1 cellular context compared by ENCODE assay signal in the genomic region with DNA sequence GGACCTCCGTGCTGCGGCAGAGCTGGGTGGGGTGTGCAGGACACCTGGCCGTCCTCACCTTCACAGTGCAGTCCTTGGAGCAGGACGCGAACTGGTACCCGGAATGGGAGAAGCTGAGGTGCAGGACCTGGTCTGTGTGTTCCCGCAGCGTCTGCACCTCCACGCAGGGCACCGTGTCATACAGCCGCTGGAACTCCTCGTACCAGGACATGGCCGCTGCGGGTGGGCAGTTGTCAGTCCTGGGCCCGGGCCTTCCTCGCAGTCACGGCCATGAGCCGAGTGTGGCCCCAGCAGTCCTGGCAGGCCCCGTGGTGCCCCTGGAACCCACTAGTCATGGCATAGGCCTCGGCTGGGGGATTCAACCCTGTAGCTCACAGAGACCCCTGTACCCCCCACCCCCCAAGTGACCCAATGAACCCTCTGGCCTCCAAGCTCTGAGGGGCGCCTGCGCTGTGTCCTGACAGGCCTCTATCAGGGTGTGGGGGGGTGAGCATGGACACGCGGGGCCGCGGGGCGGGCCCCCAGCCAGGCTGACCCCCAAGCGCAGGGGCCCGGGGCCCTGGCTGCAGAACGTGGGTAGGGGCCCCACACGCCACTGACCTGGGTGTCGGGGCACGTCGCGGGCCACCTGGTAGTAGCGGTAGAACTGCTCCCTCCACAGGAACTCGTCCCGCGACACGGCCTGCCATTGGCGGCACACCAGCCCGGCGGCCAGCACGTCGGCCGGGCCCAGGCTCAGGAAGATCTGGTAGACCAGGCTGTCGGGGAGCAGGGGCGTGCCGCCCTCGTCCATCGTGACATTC.
TF ChIP-seq lines count a peak whose summit lies in the region.

No MANE protein-coding gene starts in this region.

TF ChIP-seq in A549, 52 proteins besides CTCF, POLR2A, EP300 and RAD21:
- 0 out of 2 replicates have a peak, but pooled peaks have one; percentile 49 for TF ChIP-seq POLR2AphosphoS2 (conservative IDR thresholded peaks at IDR 0.05; ENCODE audit: low read length)
- TF ChIP-seq CEBPB (IDR thresholded peaks at IDR 0.05): no peak
- no peak for TF ChIP-seq RFX5 (IDR thresholded peaks at IDR 0.05)
- TF ChIP-seq JUNB (IDR thresholded peaks at IDR 0.05): no peak
- no peak for TF ChIP-seq TFCP2L1 (CRISPR knock-in tag; IDR thresholded peaks at IDR 0.05)
- TF ChIP-seq GATA3 (IDR thresholded peaks at IDR 0.05; ENCODE audit: borderline replicate concordance): peak; percentile 9; the same call in 1 of the 2 replicates
- TF ChIP-seq HOXB5 (CRISPR knock-in tag; IDR thresholded peaks at IDR 0.05): no peak
- no peak for TF ChIP-seq FOSB (CRISPR knock-in tag; IDR thresholded peaks at IDR 0.05)
- no peak for TF ChIP-seq HOXA7 (CRISPR knock-in tag; IDR thresholded peaks at IDR 0.05)
- no peak for TF ChIP-seq ZNF302 (CRISPR knock-in tag; IDR thresholded peaks at IDR 0.05)
- TF ChIP-seq, protein P1, sequence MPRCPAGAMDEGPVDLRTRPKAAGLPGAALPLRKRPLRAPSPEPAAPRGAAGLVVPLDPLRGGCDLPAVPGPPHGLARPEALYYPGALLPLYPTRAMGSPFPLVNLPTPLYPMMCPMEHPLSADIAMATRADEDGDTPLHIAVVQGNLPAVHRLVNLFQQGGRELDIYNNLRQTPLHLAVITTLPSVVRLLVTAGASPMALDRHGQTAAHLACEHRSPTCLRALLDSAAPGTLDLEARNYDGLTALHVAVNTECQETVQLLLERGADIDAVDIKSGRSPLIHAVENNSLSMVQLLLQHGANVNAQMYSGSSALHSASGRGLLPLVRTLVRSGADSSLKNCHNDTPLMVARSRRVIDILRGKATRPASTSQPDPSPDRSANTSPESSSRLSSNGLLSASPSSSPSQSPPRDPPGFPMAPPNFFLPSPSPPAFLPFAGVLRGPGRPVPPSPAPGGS (IDR thresholded peaks at IDR 0.05): no peak
- TF ChIP-seq RCOR1 (IDR thresholded peaks at IDR 0.05; ENCODE audit: low read depth, low read length): no peak
- TF ChIP-seq SMC3 (IDR thresholded peaks at IDR 0.05): no peak
- TF ChIP-seq, protein P2, sequence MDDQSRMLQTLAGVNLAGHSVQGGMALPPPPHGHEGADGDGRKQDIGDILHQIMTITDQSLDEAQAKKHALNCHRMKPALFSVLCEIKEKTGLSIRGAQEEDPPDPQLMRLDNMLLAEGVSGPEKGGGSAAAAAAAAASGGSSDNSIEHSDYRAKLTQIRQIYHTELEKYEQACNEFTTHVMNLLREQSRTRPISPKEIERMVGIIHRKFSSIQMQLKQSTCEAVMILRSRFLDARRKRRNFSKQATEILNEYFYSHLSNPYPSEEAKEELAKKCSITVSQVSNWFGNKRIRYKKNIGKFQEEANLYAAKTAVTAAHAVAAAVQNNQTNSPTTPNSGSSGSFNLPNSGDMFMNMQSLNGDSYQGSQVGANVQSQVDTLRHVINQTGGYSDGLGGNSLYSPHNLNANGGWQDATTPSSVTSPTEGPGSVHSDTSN (IDR thresholded peaks at IDR 0.05): peak; percentile 40; the same call in 1 of the 2 replicates
- no peak for TF ChIP-seq FOSL2 (IDR thresholded peaks at IDR 0.05)
- no peak for TF ChIP-seq FOSL2 (CRISPR knock-in tag; IDR thresholded peaks at IDR 0.05)
- TF ChIP-seq, protein P3, sequence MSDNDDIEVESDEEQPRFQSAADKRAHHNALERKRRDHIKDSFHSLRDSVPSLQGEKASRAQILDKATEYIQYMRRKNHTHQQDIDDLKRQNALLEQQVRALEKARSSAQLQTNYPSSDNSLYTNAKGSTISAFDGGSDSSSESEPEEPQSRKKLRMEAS (IDR thresholded peaks at IDR 0.05): peak; percentile 61; the same call in 1 of the 2 replicates
- TF ChIP-seq, protein P4, sequence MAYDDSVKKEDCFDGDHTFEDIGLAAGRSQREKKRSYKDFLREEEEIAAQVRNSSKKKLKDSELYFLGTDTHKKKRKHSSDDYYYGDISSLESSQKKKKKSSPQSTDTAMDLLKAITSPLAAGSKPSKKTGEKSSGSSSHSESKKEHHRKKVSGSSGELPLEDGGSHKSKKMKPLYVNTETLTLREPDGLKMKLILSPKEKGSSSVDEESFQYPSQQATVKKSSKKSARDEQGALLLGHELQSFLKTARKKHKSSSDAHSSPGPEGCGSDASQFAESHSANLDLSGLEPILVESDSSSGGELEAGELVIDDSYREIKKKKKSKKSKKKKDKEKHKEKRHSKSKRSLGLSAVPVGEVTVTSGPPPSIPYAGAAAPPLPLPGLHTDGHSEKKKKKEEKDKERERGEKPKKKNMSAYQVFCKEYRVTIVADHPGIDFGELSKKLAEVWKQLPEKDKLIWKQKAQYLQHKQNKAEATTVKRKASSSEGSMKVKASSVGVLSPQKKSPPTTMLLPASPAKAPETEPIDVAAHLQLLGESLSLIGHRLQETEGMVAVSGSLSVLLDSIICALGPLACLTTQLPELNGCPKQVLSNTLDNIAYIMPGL (CRISPR knock-in tag; IDR thresholded peaks at IDR 0.05; ENCODE audit: borderline replicate concordance): no peak
- TF ChIP-seq NR3C1 (IDR thresholded peaks at IDR 0.05): no peak
- TF ChIP-seq ZFP36 (IDR thresholded peaks at IDR 0.05; ENCODE audit: borderline replicate concordance, partially characterized antibody): no peak
- TF ChIP-seq, protein P5, sequence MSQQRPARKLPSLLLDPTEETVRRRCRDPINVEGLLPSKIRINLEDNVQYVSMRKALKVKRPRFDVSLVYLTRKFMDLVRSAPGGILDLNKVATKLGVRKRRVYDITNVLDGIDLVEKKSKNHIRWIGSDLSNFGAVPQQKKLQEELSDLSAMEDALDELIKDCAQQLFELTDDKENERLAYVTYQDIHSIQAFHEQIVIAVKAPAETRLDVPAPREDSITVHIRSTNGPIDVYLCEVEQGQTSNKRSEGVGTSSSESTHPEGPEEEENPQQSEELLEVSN (IDR thresholded peaks at IDR 0.05; ENCODE audit: borderline replicate concordance, low read depth): 0 out of 2 replicates have a peak, but pooled peaks have one; percentile 30
- TF ChIP-seq, protein P6, sequence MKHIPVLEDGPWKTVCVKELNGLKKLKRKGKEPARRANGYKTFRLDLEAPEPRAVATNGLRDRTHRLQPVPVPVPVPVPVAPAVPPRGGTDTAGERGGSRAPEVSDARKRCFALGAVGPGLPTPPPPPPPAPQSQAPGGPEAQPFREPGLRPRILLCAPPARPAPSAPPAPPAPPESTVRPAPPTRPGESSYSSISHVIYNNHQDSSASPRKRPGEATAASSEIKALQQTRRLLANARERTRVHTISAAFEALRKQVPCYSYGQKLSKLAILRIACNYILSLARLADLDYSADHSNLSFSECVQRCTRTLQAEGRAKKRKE (CRISPR knock-in tag; IDR thresholded peaks at IDR 0.05; ENCODE audit: low read depth): no peak
- no peak for TF ChIP-seq HEYL (CRISPR knock-in tag; IDR thresholded peaks at IDR 0.05)
